In the genomic region with DNA sequence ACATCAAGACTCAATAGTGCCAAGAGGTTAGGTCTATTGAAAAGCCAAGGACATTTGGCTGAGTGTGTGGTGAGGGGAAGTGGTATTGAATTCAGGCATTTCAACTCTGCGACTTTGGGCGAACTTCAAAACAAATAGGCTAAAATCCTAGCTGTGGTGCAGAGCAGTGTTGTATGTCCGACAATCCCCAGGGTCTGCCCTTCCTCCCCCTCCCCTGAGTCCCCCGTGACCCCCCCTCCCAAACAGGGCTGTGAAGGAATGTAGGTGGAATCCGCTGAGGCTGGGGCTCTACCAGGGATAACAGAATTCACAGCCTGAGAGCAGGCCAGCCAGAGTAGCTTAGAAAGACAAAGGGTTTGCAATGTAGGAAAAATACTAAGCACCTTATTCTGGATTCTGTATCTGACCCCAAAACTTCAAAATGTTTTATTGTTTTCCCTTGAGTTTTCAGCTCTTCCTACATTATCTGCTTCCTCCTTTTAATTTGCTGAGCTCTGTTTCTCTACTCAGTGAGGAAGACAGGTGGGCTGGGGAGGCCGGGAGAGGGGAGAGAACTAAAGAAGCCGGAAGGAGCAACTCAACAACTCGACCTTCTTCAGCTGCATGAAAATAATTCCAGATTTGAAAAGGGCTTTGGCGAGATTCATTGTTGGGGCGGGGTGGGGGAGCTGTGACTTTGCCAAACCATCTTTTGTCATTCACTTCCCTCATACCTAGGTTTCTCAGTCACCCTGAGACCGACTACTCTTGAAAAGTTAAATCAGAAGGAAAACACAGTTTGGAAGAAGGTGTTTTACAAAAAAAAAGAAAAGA, we compare ENCODE assay signal across 2 cellular contexts.
TF ChIP-seq lines count a peak whose summit lies in the region.

No MANE protein-coding gene starts in this region.

TF ChIP-seq in GM23338, 12 proteins besides CTCF, POLR2A, EP300 and RAD21:
- no peak for TF ChIP-seq JUNB (IDR thresholded peaks at IDR 0.05; ENCODE audit: unreplicated experiment)
- no peak; the same call in 1 of the 2 replicates for TF ChIP-seq POLR2AphosphoS5 (IDR thresholded peaks at IDR 0.05; ENCODE audit: low read depth)
- TF ChIP-seq EZH2 (IDR thresholded peaks at IDR 0.05; ENCODE audit: low read depth, unreplicated experiment): no peak
- TF ChIP-seq, protein P1, sequence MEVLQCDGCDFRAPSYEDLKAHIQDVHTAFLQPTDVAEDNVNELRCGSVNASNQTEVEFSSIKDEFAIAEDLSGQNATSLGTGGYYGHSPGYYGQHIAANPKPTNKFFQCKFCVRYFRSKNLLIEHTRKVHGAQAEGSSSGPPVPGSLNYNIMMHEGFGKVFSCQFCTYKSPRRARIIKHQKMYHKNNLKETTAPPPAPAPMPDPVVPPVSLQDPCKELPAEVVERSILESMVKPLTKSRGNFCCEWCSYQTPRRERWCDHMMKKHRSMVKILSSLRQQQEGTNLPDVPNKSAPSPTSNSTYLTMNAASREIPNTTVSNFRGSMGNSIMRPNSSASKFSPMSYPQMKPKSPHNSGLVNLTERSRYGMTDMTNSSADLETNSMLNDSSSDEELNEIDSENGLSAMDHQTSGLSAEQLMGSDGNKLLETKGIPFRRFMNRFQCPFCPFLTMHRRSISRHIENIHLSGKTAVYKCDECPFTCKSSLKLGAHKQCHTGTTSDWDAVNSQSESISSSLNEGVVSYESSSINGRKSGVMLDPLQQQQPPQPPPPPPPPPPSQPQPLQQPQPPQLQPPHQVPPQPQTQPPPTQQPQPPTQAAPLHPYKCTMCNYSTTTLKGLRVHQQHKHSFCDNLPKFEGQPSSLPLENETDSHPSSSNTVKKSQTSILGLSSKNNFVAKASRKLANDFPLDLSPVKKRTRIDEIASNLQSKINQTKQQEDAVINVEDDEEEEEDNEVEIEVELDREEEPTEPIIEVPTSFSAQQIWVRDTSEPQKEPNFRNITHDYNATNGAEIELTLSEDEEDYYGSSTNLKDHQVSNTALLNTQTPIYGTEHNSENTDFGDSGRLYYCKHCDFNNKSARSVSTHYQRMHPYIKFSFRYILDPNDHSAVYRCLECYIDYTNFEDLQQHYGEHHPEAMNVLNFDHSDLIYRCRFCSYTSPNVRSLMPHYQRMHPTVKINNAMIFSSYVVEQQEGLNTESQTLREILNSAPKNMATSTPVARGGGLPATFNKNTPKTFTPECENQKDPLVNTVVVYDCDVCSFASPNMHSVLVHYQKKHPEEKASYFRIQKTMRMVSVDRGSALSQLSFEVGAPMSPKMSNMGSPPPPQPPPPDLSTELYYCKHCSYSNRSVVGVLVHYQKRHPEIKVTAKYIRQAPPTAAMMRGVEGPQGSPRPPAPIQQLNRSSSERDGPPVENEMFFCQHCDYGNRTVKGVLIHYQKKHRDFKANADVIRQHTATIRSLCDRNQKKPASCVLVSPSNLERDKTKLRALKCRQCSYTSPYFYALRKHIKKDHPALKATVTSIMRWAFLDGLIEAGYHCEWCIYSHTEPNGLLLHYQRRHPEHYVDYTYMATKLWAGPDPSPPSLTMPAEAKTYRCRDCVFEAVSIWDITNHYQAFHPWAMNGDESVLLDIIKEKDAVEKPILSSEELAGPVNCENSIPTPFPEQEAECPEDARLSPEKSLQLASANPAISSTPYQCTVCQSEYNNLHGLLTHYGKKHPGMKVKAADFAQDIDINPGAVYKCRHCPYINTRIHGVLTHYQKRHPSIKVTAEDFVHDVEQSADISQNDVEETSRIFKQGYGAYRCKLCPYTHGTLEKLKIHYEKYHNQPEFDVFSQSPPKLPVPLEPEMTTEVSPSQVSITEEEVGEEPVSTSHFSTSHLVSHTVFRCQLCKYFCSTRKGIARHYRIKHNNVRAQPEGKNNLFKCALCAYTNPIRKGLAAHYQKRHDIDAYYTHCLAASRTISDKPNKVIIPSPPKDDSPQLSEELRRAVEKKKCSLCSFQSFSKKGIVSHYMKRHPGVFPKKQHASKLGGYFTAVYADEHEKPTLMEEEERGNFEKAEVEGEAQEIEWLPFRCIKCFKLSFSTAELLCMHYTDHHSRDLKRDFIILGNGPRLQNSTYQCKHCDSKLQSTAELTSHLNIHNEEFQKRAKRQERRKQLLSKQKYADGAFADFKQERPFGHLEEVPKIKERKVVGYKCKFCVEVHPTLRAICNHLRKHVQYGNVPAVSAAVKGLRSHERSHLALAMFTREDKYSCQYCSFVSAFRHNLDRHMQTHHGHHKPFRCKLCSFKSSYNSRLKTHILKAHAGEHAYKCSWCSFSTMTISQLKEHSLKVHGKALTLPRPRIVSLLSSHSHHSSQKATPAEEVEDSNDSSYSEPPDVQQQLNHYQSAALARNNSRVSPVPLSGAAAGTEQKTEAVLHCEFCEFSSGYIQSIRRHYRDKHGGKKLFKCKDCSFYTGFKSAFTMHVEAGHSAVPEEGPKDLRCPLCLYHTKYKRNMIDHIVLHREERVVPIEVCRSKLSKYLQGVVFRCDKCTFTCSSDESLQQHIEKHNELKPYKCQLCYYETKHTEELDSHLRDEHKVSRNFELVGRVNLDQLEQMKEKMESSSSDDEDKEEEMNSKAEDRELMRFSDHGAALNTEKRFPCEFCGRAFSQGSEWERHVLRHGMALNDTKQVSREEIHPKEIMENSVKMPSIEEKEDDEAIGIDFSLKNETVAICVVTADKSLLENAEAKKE (CRISPR knock-in tag; IDR thresholded peaks at IDR 0.05): peak; percentile 42; the same call in 1 of the 2 replicates
- peak; percentile 10; the same call in 1 of the 2 replicates for TF ChIP-seq ZNF114 (CRISPR knock-in tag; IDR thresholded peaks at IDR 0.05)
- TF ChIP-seq CREB1 (CRISPR knock-in tag; IDR thresholded peaks at IDR 0.05; ENCODE audit: low read depth): no peak
- TF ChIP-seq NANOG (IDR thresholded peaks at IDR 0.05; ENCODE audit: borderline replicate concordance): 0 out of 2 replicates have a peak, but pooled peaks have one; percentile 28

TF ChIP-seq in H1, 55 proteins besides CTCF, POLR2A, EP300 and RAD21:
- 0 out of 2 replicates have a peak, but pooled peaks have one; percentile 13 for TF ChIP-seq TAF1 (IDR thresholded peaks at IDR 0.05; ENCODE audit: low read depth, low read length)
- no peak for TF ChIP-seq SUZ12 (IDR thresholded peaks at IDR 0.05; ENCODE audit: low read length)
- TF ChIP-seq, protein P2, sequence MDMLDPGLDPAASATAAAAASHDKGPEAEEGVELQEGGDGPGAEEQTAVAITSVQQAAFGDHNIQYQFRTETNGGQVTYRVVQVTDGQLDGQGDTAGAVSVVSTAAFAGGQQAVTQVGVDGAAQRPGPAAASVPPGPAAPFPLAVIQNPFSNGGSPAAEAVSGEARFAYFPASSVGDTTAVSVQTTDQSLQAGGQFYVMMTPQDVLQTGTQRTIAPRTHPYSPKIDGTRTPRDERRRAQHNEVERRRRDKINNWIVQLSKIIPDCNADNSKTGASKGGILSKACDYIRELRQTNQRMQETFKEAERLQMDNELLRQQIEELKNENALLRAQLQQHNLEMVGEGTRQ (IDR thresholded peaks at IDR 0.05; ENCODE audit: low read length): no peak
- TF ChIP-seq TEAD4 (IDR thresholded peaks at IDR 0.05; ENCODE audit: low read depth, low read length): peak; percentile 95
- 0 out of 2 replicates have a peak, but pooled peaks have one; percentile 15 for TF ChIP-seq TCF12 (IDR thresholded peaks at IDR 0.05; ENCODE audit: low read depth, low read length)
- peak; percentile 89 for TF ChIP-seq ASH2L (IDR thresholded peaks at IDR 0.05; ENCODE audit: low read length)
- TF ChIP-seq CREB1 (IDR thresholded peaks at IDR 0.05): no peak
